In the genomic region with DNA sequence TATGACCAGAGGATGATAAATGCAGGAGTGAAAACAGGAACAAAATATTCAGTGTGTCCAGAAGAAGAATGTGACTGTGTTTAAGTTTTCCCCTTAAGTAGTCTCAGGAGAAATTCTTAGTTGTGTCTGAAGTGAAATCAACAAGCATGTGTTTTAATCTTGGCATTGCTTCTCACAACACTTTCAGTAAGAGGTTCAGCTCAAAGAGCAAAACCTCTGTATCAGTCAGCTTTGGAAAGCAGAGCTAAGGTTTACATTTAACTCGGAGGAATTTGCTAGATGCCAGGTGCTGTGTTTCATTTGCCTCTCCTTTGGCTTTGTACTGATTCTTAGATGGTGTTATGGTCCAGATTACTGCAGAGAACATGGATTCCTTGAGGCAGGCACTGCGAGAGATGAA, we compare ENCODE assay signal across 7 cellular contexts.
"Had no signal": no experiment of that assay in that cellular context is flagged by ENCODE, and none has a peak within 500 bp of the region (broad histone marks: within the 10 kb centered on the region; RNA-seq: fewer than 3 reads in every experiment).

No MANE protein-coding gene starts in this region.

- H3K9me3 Mint-ChIP-seq: HFFc6 had no signal

- DNase-seq: GM23248, GOT3, H7, HFFc6, IMR-90 had no signal

- H3K4me3 Mint-ChIP-seq: HFFc6 had no signal

- H3K27ac Mint-ChIP-seq: HFFc6 had no signal

- ATAC-seq: HCT116, K562 had no signal
